9 cellular contexts compared by ENCODE assay signal in genomic region chr1:30919025-30919881, GRCh38. TPM values are rescaled to one million over a fixed set of nuclear protein-coding genes. Genes with fewer than 3 reads are reported as not detected.
A peak's percentile ranks its signal among the peaks of the same experiment; 100 is the strongest.
DNase-seq lines count a peak whose midpoint lies in the region; ATAC-seq and TF ChIP-seq lines count a peak whose summit lies in the region.
"Had no signal": no experiment of that assay in that cellular context is flagged by ENCODE, and none has a peak within 500 bp of the region (broad histone marks: within the 10 kb centered on the region; RNA-seq: fewer than 3 reads in every experiment).

No MANE protein-coding gene starts in this region.

- no peak overlapping the region; the same call in 1 of the 2 replicates for H2BK120ac ChIP-seq in IMR-90 (ENCODE audit: low read depth, low read length)

- peaks cover 2% of the 10 kb centered on the region; the same call in 1 of the 2 replicates for H3K9me1 ChIP-seq in IMR-90 (ENCODE audit: insufficient read depth, low read length)

- H4K91ac ChIP-seq in IMR-90 (ENCODE audit: insufficient read depth, low read depth, low read length) = no peak overlapping the region

- H2BK20ac ChIP-seq in IMR-90 (ENCODE audit: low read depth, low read length) = peak overlapping the region; percentile 20; the same call in 1 of the 2 replicates

- 0 out of 2 replicates have a peak overlapping the region, but pooled peaks have one; percentile 8 for H3K14ac ChIP-seq in IMR-90 (replicated peaks; ENCODE audit: low read depth, low read length)

- H3K4me1 ChIP-seq in IMR-90 (ENCODE audit: control insufficient read depth, insufficient read depth, low read length) (0 out of 2 replicates have a peak, but pooled peaks cover 1% of the 10 kb centered on the region), adipocyte (ENCODE audit: control insufficient read depth, insufficient read depth, low read length) (peaks cover 3% of the 10 kb centered on the region)

- intact Hi-C loops in IMR-90 (cut with micrococcal nuclease) = no loop called here

- TF ChIP-seq RAD21 in IMR-90 (IDR thresholded peaks at IDR 0.05; ENCODE audit: low read length) = no peak

- H3K4me3 ChIP-seq in AG10803 (ENCODE audit: low read length) (no peak overlapping the region), IMR-90 (ENCODE audit: insufficient read depth, low read depth, low read length) (no peak overlapping the region), adipocyte (ENCODE audit: low read length) (no peak overlapping the region)

- H3K56ac ChIP-seq in IMR-90 (ENCODE audit: extremely low read depth, insufficient read depth, low read length) = no peak overlapping the region

- no peak overlapping the region for H3K4ac ChIP-seq in IMR-90 (ENCODE audit: low read depth, low read length)

- 44% methylated on average over 3 of the region's 10 CpGs; no CpG with 5 or more reads in 1 of the 2 experiments for WGBS in IMR-90 (ENCODE audit: extremely low coverage in 2 of 2, insufficient read length in 1 of 2), 2 experiments

- H2AFZ ChIP-seq in IMR-90 (replicated peaks; ENCODE audit: low read length, poor library complexity) = peak overlapping the region; percentile 17

- H4K20me1 ChIP-seq in IMR-90 (ENCODE audit: insufficient read depth, low read length) = no peaks in the 10 kb centered on the region

- TF ChIP-seq CTCF in AG10803 (conservative IDR thresholded peaks at IDR 0.05; ENCODE audit: low read length) (no peak; the same call in 1 of the 2 replicates), IMR-90 (conservative IDR thresholded peaks at IDR 0.05; ENCODE audit: low read depth, low read length) (0 out of 2 replicates have a peak, but pooled peaks have one; percentile 1)

- no peak overlapping the region for H4K5ac ChIP-seq in IMR-90 (ENCODE audit: low read depth, low read length)

- no peaks in the 10 kb centered on the region for H3K79me1 ChIP-seq in IMR-90 (ENCODE audit: low read depth in 1 of 2, low read length in 2 of 2)

- H2BK5ac ChIP-seq in IMR-90 (ENCODE audit: low read depth, low read length, poor library complexity, severe bottlenecking) = no peak overlapping the region

- ATAC-seq in IMR-90 (ENCODE audit: low read depth) (peak; percentile 53; the same call in 1 of the 2 replicates), HG02678 (IDR thresholded peaks at IDR 0.05; ENCODE audit: unreplicated experiment) (no peak), GM18873 (IDR thresholded peaks at IDR 0.05; ENCODE audit: low FRiP score, unreplicated experiment) (no peak)
- ATAC-seq: Panc1 had no signal

- CTCF ChIA-PET in IMR-90 (lab: Yijun Ruan, JAX) = interaction anchor here (1.0 to 2.1 kb wide), 3 partner anchors 118 to 201 kb away, joined by 3 to 9 read pairs (median 5); no protein-coding TSS in a partner anchor

- no peak overlapping the region for H3K23ac ChIP-seq in IMR-90 (ENCODE audit: low read depth, low read length)

- no peak overlapping the region for H3K4me2 ChIP-seq in IMR-90 (ENCODE audit: low read depth, low read length)

- in situ Hi-C loops in IMR-90 (cut with MboI; ENCODE audit: low sequenced_read_pairs) = no loop called here

- H3K27me3 ChIP-seq in IMR-90 (ENCODE audit: control insufficient read depth, insufficient read depth, low read length) (no peaks in the 10 kb centered on the region), adipocyte (replicated peaks; ENCODE audit: control insufficient read depth, insufficient read depth, low read length) (no peaks in the 10 kb centered on the region)

- no peak for TF ChIP-seq POLR2A in IMR-90 (IDR thresholded peaks at IDR 0.05; ENCODE audit: low read depth, low read length)

- no peak overlapping the region for H2AK5ac ChIP-seq in IMR-90 (ENCODE audit: low read depth, low read length)

- POLR2A ChIA-PET in IMR-90 (lab: Charles Lee; ENCODE audit: unreplicated experiment) = no interaction called here

- no peaks in the 10 kb centered on the region for H3K9me3 ChIP-seq in IMR-90 (ENCODE audit: control insufficient read depth, insufficient read depth, low read length)
- H3K9me3 ChIP-seq in adipocyte (ENCODE audit: control insufficient read depth, low read length) = no peaks in the 10 kb centered on the region

- H3K9ac ChIP-seq in IMR-90 (ENCODE audit: low read depth, low read length) (no peak overlapping the region), adipocyte (ENCODE audit: low read length) (no peak overlapping the region)

- no peak overlapping the region for H3K27ac ChIP-seq in IMR-90 (ENCODE audit: insufficient read depth, low read length)

- dilution Hi-C loops in IMR-90 (cut with HindIII; ENCODE audit: low sequenced_read_pairs, unreplicated experiment) = loop anchor here (25.0 kb wide), 1 partner anchor 107 kb away; no protein-coding TSS in a partner anchor

- H3K36me3 ChIP-seq in IMR-90 (ENCODE audit: control insufficient read depth, insufficient read depth, low read length) (no peaks in the 10 kb centered on the region), adipocyte (ENCODE audit: control insufficient read depth, insufficient read depth, low read length, severe bottlenecking) (no peaks in the 10 kb centered on the region)

- H2BK15ac ChIP-seq in IMR-90 (ENCODE audit: low read depth, low read length) = no peak overlapping the region

- no TSS peak for BruUV-seq in IMR-90 (replicated peaks; lab: Mats Ljungman, UMichigan)

- no peak overlapping the region for H2AK9ac ChIP-seq in IMR-90 (replicated peaks; ENCODE audit: low read depth, low read length, poor library complexity)

- no peak overlapping the region for H3K18ac ChIP-seq in IMR-90 (ENCODE audit: low read depth, low read length)

- no peak overlapping the region for H4K8ac ChIP-seq in IMR-90 (ENCODE audit: low read depth in 2 of 2, low read length in 2 of 2)

- DNase-seq in AG10803 (ENCODE audit: low read depth) = peak; percentile 62
- peak; percentile 81 for DNase-seq in IMR-90
- peak; percentile 41 for DNase-seq in adipocyte (ENCODE audit: low read depth)
- peak; percentile 46 for DNase-seq in left kidney (ENCODE audit: low read depth, low spot score)
- no peak for DNase-seq in NCI-H524 (lab: John Stamatoyannopoulos, UW)
- no peak for DNase-seq in stimulated activated CD4-positive, alpha-beta T cell treated with anti-CD3 and anti-CD28 coated beads, Interleukin-4, amount 100 ng/mL, for 1 hour

TF ChIP-seq in IMR-90, 13 proteins besides CTCF, POLR2A, EP300 and RAD21:
- TF ChIP-seq NFE2L2 (IDR thresholded peaks at IDR 0.05; ENCODE audit: low read depth, low read length) (peak; percentile 69), RCOR1 (IDR thresholded peaks at IDR 0.05; ENCODE audit: insufficient replicate concordance, low read length) (no peak), MAFK (IDR thresholded peaks at IDR 0.05; ENCODE audit: low read depth, low read length) (peak; percentile 100), FOS (IDR thresholded peaks at IDR 0.05; ENCODE audit: low read depth, low read length) (peak; percentile 17; the same call in 1 of the 2 replicates)
TF ChIP-seq in IMR-90: peak in this region for 3.

RNA-seq across cellular contexts. Expression of gene SDC3, which starts 10.7 kb away (rescaled TPM):
- total RNA-seq in IMR-90 (2012; rRNA removed) = 13.1 and 14.2 TPM in 2 replicates
- polyA plus RNA-seq in IMR-90 (2012; rRNA removed) = 71.5 and 75.7 TPM in 2 replicates
- 47.3 and 81.5 TPM in 2 replicates for polyA plus RNA-seq in IMR-90 (2012; cell fraction: cytosol; rRNA removed)
- 36.2 and 50.9 TPM in 2 replicates for polyA plus RNA-seq in IMR-90 (2012; cell fraction: nucleus; rRNA removed; ENCODE audit: low replicate concordance)

Comparison
In these comparisons a context has a peak if more than half of its experiments do, and no peak if none do; other contexts are left out.
1. DNase-seq: peak in AG10803 (single experiment), IMR-90 (single experiment), adipocyte (single experiment) and left kidney (single experiment); none in NCI-H524 (0 of 2) and stimulated activated CD4-positive, alpha-beta T cell treated with anti-CD3 and anti-CD28 coated beads, Interleukin-4, amount 100 ng/mL, for 1 hour (single experiment).